Comparison of ENCODE assay signal across 8 cellular contexts in the genomic region with DNA sequence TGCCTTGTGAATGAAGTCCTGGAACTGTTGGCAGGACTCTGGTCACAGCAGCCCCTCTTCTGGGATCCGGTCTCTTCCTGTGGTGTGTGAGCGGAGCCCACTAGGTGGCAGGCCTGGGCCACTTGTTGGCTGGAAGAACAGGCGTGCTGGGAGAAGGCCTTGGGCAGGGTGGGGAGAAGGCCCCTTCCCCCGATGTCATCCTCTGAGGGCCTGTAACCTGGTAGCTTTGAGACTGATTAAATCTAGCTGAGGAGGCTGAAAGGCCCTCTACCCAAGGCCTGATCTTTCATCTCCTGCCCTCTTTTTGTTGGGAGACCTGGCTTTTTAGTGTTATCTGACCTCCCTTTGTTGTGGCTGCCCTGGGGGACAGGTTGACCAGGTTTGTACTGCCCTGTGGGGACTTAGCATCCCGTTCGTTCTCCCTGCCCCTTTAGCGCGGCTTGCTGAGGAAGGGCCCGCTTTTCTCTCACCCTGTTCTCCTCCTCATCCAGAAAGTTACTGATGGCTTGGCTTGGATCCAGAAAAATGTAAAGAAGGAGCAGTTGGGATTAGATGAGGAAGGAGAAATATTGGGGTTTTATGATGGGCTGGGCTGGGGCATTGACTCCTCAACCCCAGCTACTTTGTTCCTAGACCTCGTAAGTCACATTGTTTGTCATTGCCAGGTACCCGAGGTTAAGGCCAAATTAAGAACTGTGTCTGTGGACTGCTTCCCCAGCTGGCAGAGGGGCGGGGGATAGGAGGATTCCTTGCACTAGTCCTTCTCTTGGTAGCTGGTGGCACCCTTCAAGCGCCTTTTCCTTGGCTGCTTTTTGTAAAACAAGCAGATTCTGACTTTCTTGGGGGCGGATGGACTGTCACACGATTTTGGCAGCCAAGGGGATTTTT. TPM values are rescaled to one million over a fixed set of nuclear protein-coding genes. Genes with fewer than 3 reads are reported as not detected.
DNase-seq lines count a peak whose midpoint lies in the region; ATAC-seq and TF ChIP-seq lines count a peak whose summit lies in the region.

No MANE protein-coding gene starts in this region.

- no peaks in the 10 kb centered on the region for H3K9me3 Mint-ChIP-seq in activated naive CD8-positive, alpha-beta T cell treated with anti-CD3 and anti-CD28 coated beads, Interleukin-2, amount 10 ng/mL, durations not matched to agents 7 days and 5 days

- H3K27ac ChIP-seq in RWPE1 = peak overlapping the region; percentile 97
- no peak overlapping the region for H3K27ac ChIP-seq in heart left ventricle

- no peak overlapping the region for H3K4me3 ChIP-seq in heart left ventricle

- no peak for TF ChIP-seq POLR2A in GM18505 (IDR thresholded peaks at IDR 0.05; ENCODE audit: borderline replicate concordance, extremely low read depth, insufficient read depth, insufficient read length)
- TF ChIP-seq POLR2A in heart left ventricle (IDR thresholded peaks at IDR 0.05) = no peak

- H3K27ac Mint-ChIP-seq in activated naive CD8-positive, alpha-beta T cell treated with anti-CD3 and anti-CD28 coated beads, Interleukin-2, amount 10 ng/mL, durations not matched to agents 7 days and 5 days = no peak overlapping the region

- H3K36me3 Mint-ChIP-seq in activated naive CD8-positive, alpha-beta T cell treated with anti-CD3 and anti-CD28 coated beads, Interleukin-2, amount 10 ng/mL, durations not matched to agents 7 days and 5 days = no peaks in the 10 kb centered on the region

- H3K27me3 Mint-ChIP-seq in activated naive CD8-positive, alpha-beta T cell treated with anti-CD3 and anti-CD28 coated beads, Interleukin-2, amount 10 ng/mL, durations not matched to agents 7 days and 5 days = no peaks in the 10 kb centered on the region

- H3K4me1 Mint-ChIP-seq in activated naive CD8-positive, alpha-beta T cell treated with anti-CD3 and anti-CD28 coated beads, Interleukin-2, amount 10 ng/mL, durations not matched to agents 7 days and 5 days = peaks cover 4% of the 10 kb centered on the region

- no peaks in the 10 kb centered on the region for H3K27me3 ChIP-seq in heart left ventricle

- ATAC-seq in GM18505 (IDR thresholded peaks at IDR 0.05; ENCODE audit: unreplicated experiment) (peak; percentile 65), heart left ventricle (peak; percentile 85 to 94 (median 90)), HG02588 (IDR thresholded peaks at IDR 0.05; ENCODE audit: unreplicated experiment) (no peak)
- peak; percentile 72 for ATAC-seq in activated naive CD8-positive, alpha-beta T cell treated with anti-CD3 and anti-CD28 coated beads, Interleukin-2, amount 10 ng/mL, durations not matched to agents 7 days and 5 days (ENCODE audit: low read depth)

- POLR2A ChIA-PET in RWPE1 (lab: Yijun Ruan, JAX; ENCODE audit: low non-redundant PET) = interaction anchor here (0.6 to 2.0 kb wide), 2 partner anchors 159 to 210 kb away, joined by 3 to 5 read pairs; no protein-coding TSS in a partner anchor
- POLR2A ChIA-PET in activated naive CD8-positive, alpha-beta T cell treated with anti-CD3 and anti-CD28 coated beads, Interleukin-2, amount 10 ng/mL, durations not matched to agents 7 days and 5 days (lab: Charles Lee) = no interaction called here

- 46 to 51% (median 48%) methylated on average over 15 of the region's 15 CpGs for WGBS in heart left ventricle, 4 donors

- peak; percentile 89 for TF ChIP-seq CTCF in RWPE1 (conservative IDR thresholded peaks at IDR 0.05; ENCODE audit: low read depth)
- peak; percentile 74 to 91 (median 86) for TF ChIP-seq CTCF in heart left ventricle (IDR thresholded peaks at IDR 0.05)

- H3K4me1 ChIP-seq in heart left ventricle = peaks cover 0 to 37% (median 10%) of the 10 kb centered on the region in 12 donors

- DNase-seq in AG08396 (ENCODE audit: low spot score) (peak; percentile 83), Kasumi-1 (lab: John Stamatoyannopoulos, UW) (peak; percentile 50 to 77), RWPE1 (ENCODE audit: low spot score) (peak; percentile 74), heart left ventricle (peak; percentile 72 to 88 (median 79)), posterior vena cava (ENCODE audit: low spot score) (peak; percentile 93)
- DNase-seq in activated naive CD8-positive, alpha-beta T cell treated with anti-CD3 and anti-CD28 coated beads, Interleukin-2, amount 10 ng/mL, durations not matched to agents 7 days and 5 days = peak; percentile 72

- CTCF ChIA-PET in RWPE1 (lab: Yijun Ruan, JAX) = interaction anchor here (0.6 to 2.3 kb wide), 38 partner anchors 10 to 792 kb away, joined by 3 to 19 read pairs (median 4); partner anchors contain the start of gene PLXNA1

- intact Hi-C loops in heart left ventricle (cut with DNase I) = loop anchor here (1.0 to 10.0 kb wide), 18 partner anchors 70 to 795 kb away; partner anchors contain the start of gene PLXNA1 (in 8 of the 10)
- intact Hi-C loops in posterior vena cava (cut with DNase I) = loop anchor here (5.0 kb wide), 2 partner anchors 230 to 705 kb away; partner anchors contain the start of gene PLXNA1 (in 2 of the 2)

- H3K4me3 Mint-ChIP-seq in activated naive CD8-positive, alpha-beta T cell treated with anti-CD3 and anti-CD28 coated beads, Interleukin-2, amount 10 ng/mL, durations not matched to agents 7 days and 5 days = no peak overlapping the region

- no peaks in the 10 kb centered on the region for H3K9me3 ChIP-seq in heart left ventricle

- H3K36me3 ChIP-seq in heart left ventricle = no peaks in the 10 kb centered on the region

RNA-seq across cellular contexts. Expression of gene CHCHD6, which starts 48.5 kb away (rescaled TPM):
- 1 to 10 TPM; 5.6 to 7.8 TPM for total RNA-seq in activated naive CD8-positive, alpha-beta T cell treated with anti-CD3 and anti-CD28 coated beads, Interleukin-2, amount 10 ng/mL, durations not matched to agents 7 days and 5 days
- total RNA-seq in heart left ventricle (10 to 100 TPM in 5 of 9 donors, 1 to 10 TPM in 4; 7.7 to 14.2 (median 10.7) TPM), posterior vena cava (10 to 100 TPM in 1 of 2 donors, 1 to 10 TPM in 1; 7.3 to 10.1 TPM)
- polyA plus RNA-seq in heart left ventricle = 10 to 100 TPM; 11.6 to 29.3 TPM
